ENCODE assay signal across 18 cellular contexts in genomic region chr1:94058766-94059165, GRCh38.
"Had no signal": no experiment of that assay in that cellular context is flagged by ENCODE, and none has a peak within 500 bp of the region (broad histone marks: within the 10 kb centered on the region; RNA-seq: fewer than 3 reads in every experiment).

No MANE protein-coding gene starts in this region.

- ATAC-seq: effector memory CD8-positive, alpha-beta T cell; left lobe of liver; lower lobe of right lung; naive thymus-derived CD4-positive, alpha-beta T cell had no signal

- H3K9me3 Mint-ChIP-seq: central memory CD8-positive, alpha-beta T cell; effector memory CD8-positive, alpha-beta T cell; naive thymus-derived CD4-positive, alpha-beta T cell; nephron progenitor cell had no signal

- H3K27ac Mint-ChIP-seq: effector memory CD8-positive, alpha-beta T cell; naive thymus-derived CD4-positive, alpha-beta T cell; nephron progenitor cell had no signal

- H3K27ac ChIP-seq: lower lobe of right lung, neutrophil, stomach, suprapubic skin, thyroid gland, vagina had no signal

- FAIRE-seq: small intestine had no signal

- H3K4me1 Mint-ChIP-seq: central memory CD8-positive, alpha-beta T cell had no signal

- H3K36me3 ChIP-seq: lower lobe of right lung, neutrophil, stomach, suprapubic skin, thyroid gland, upper lobe of left lung, vagina had no signal

- H3K36me3 Mint-ChIP-seq: naive thymus-derived CD4-positive, alpha-beta T cell had no signal

- DNase-seq: cortex of kidney; effector memory CD8-positive, alpha-beta T cell; foreskin melanocyte; islet precursor cell; lower lobe of right lung; naive thymus-derived CD4-positive, alpha-beta T cell; nephron progenitor cell; small intestine; stimulated activated CD4-positive, alpha-beta T cell treated with anti-CD3 and anti-CD28 coated beads, Interleukin-12 subunit alpha, Interleukin-12 subunit beta, amount 100 ng/mL, for 4 hours; stimulated activated naive CD4-positive, alpha-beta T cell; stomach; thyroid gland; upper lobe of left lung had no signal

- H3K9me3 ChIP-seq: lower lobe of right lung, neutrophil, stomach, suprapubic skin, thyroid gland, upper lobe of left lung, vagina had no signal

- H3K27me3 ChIP-seq: thyroid gland, upper lobe of left lung, vagina had no signal

- H3K4me3 ChIP-seq: lower lobe of right lung, stomach, suprapubic skin, thyroid gland, upper lobe of left lung, vagina had no signal

- H3K4me3 Mint-ChIP-seq: central memory CD8-positive, alpha-beta T cell; effector memory CD8-positive, alpha-beta T cell; naive thymus-derived CD4-positive, alpha-beta T cell; nephron progenitor cell had no signal
